In genomic region chr22:30421695-30422480, GRCh38 we compare ENCODE assay signal across 1 cellular context.
TF ChIP-seq lines count a peak whose summit lies in the region.

No MANE protein-coding gene starts in this region.

TF ChIP-seq in HepG2, 621 proteins besides CTCF, POLR2A, EP300 and RAD21 (continued from another document and continues in another):
- TF ChIP-seq PATZ1 (CRISPR knock-in tag; IDR thresholded peaks at IDR 0.05) (peak; percentile 17; the same call in 1 of the 2 replicates), ZSCAN9 (CRISPR knock-in tag; IDR thresholded peaks at IDR 0.05; ENCODE audit: borderline replicate concordance) (0 out of 2 replicates have a peak, but pooled peaks have one; percentile 29), ZBTB8A (CRISPR knock-in tag; IDR thresholded peaks at IDR 0.05; ENCODE audit: borderline replicate concordance, low read depth) (no peak), ZNF713 (CRISPR knock-in tag; IDR thresholded peaks at IDR 0.05) (no peak), ASH2L (IDR thresholded peaks at IDR 0.05; ENCODE audit: insufficient read length, low read depth, low read length) (peak; percentile 37), NKX3-1 (CRISPR knock-in tag; IDR thresholded peaks at IDR 0.05) (no peak), ZNF639 (CRISPR knock-in tag; conservative IDR thresholded peaks at IDR 0.05) (no peak), SAFB2 (CRISPR knock-in tag; IDR thresholded peaks at IDR 0.05; ENCODE audit: borderline replicate concordance, low read depth) (no peak), ZNF558 (CRISPR knock-in tag; IDR thresholded peaks at IDR 0.05; ENCODE audit: borderline replicate concordance) (0 out of 2 replicates have a peak, but pooled peaks have one; percentile 8), ZNF589 (CRISPR knock-in tag; conservative IDR thresholded peaks at IDR 0.05) (no peak), KLF11 (CRISPR knock-in tag; IDR thresholded peaks at IDR 0.05) (no peak), REPIN1 (CRISPR knock-in tag; IDR thresholded peaks at IDR 0.05; ENCODE audit: borderline replicate concordance, low read depth) (peak; percentile 78), GZF1 (CRISPR knock-in tag; IDR thresholded peaks at IDR 0.05) (no peak), KDM2A (CRISPR knock-in tag; IDR thresholded peaks at IDR 0.05; ENCODE audit: borderline replicate concordance, low read depth) (no peak), NCOR1 (IDR thresholded peaks at IDR 0.05; ENCODE audit: borderline replicate concordance, low read length) (peak; percentile 70; the same call in 1 of the 2 replicates), ZBTB39 (CRISPR knock-in tag; IDR thresholded peaks at IDR 0.05) (0 out of 2 replicates have a peak, but pooled peaks have one; percentile 33), ARNT (IDR thresholded peaks at IDR 0.05) (no peak), FOXC1 (CRISPR knock-in tag; IDR thresholded peaks at IDR 0.05; ENCODE audit: borderline replicate concordance) (0 out of 2 replicates have a peak, but pooled peaks have one; percentile 20), NR2F6 (IDR thresholded peaks at IDR 0.05) (peak; percentile 16; the same call in 1 of the 2 replicates), NR2F6 (CRISPR knock-in tag; IDR thresholded peaks at IDR 0.05) (peak; percentile 26; the same call in 1 of the 2 replicates), HOXD1 (CRISPR knock-in tag; IDR thresholded peaks at IDR 0.05) (0 out of 2 replicates have a peak, but pooled peaks have one; percentile 31), NCOA2 (CRISPR knock-in tag; IDR thresholded peaks at IDR 0.05) (no peak), ERF (CRISPR knock-in tag; IDR thresholded peaks at IDR 0.05) (0 out of 2 replicates have a peak, but pooled peaks have one; percentile 15), ZSCAN25 (CRISPR knock-in tag; IDR thresholded peaks at IDR 0.05) (peak; percentile 51; the same call in 1 of the 2 replicates), FOXK1 (CRISPR knock-in tag; IDR thresholded peaks at IDR 0.05; ENCODE audit: borderline replicate concordance, low read depth) (no peak)
- TF ChIP-seq, protein P1, sequence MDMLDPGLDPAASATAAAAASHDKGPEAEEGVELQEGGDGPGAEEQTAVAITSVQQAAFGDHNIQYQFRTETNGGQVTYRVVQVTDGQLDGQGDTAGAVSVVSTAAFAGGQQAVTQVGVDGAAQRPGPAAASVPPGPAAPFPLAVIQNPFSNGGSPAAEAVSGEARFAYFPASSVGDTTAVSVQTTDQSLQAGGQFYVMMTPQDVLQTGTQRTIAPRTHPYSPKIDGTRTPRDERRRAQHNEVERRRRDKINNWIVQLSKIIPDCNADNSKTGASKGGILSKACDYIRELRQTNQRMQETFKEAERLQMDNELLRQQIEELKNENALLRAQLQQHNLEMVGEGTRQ (IDR thresholded peaks at IDR 0.05; ENCODE audit: low read depth, low read length): no peak
- TF ChIP-seq, protein P1 (CRISPR knock-in tag; IDR thresholded peaks at IDR 0.05; ENCODE audit: borderline replicate concordance): no peak
- TF ChIP-seq, protein P2, sequence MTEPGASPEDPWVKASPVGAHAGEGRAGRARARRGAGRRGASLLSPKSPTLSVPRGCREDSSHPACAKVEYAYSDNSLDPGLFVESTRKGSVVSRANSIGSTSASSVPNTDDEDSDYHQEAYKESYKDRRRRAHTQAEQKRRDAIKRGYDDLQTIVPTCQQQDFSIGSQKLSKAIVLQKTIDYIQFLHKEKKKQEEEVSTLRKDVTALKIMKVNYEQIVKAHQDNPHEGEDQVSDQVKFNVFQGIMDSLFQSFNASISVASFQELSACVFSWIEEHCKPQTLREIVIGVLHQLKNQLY (CRISPR knock-in tag; IDR thresholded peaks at IDR 0.05): 0 out of 2 replicates have a peak, but pooled peaks have one; percentile 20
- TF ChIP-seq, protein P3, sequence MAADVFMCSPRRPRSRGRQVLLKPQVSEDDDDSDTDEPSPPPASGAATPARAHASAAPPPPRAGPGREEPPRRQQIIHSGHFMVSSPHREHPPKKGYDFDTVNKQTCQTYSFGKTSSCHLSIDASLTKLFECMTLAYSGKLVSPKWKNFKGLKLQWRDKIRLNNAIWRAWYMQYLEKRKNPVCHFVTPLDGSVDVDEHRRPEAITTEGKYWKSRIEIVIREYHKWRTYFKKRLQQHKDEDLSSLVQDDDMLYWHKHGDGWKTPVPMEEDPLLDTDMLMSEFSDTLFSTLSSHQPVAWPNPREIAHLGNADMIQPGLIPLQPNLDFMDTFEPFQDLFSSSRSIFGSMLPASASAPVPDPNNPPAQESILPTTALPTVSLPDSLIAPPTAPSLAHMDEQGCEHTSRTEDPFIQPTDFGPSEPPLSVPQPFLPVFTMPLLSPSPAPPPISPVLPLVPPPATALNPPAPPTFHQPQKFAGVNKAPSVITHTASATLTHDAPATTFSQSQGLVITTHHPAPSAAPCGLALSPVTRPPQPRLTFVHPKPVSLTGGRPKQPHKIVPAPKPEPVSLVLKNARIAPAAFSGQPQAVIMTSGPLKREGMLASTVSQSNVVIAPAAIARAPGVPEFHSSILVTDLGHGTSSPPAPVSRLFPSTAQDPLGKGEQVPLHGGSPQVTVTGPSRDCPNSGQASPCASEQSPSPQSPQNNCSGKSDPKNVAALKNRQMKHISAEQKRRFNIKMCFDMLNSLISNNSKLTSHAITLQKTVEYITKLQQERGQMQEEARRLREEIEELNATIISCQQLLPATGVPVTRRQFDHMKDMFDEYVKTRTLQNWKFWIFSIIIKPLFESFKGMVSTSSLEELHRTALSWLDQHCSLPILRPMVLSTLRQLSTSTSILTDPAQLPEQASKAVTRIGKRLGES (CRISPR knock-in tag; IDR thresholded peaks at IDR 0.05; ENCODE audit: borderline replicate concordance): no peak
- TF ChIP-seq, protein P4, sequence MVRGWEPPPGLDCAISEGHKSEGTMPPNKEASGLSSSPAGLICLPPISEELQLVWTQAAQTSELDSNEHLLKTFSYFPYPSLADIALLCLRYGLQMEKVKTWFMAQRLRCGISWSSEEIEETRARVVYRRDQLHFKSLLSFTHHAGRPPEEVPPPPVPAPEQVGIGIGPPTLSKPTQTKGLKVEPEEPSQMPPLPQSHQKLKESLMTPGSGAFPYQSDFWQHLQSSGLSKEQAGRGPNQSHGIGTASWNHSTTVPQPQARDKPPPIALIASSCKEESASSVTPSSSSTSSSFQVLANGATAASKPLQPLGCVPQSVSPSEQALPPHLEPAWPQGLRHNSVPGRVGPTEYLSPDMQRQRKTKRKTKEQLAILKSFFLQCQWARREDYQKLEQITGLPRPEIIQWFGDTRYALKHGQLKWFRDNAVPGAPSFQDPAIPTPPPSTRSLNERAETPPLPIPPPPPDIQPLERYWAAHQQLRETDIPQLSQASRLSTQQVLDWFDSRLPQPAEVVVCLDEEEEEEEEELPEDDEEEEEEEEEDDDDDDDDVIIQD (CRISPR knock-in tag; IDR thresholded peaks at IDR 0.05; ENCODE audit: low read depth): 0 out of 2 replicates have a peak, but pooled peaks have one; percentile 18
- TF ChIP-seq, protein P5, sequence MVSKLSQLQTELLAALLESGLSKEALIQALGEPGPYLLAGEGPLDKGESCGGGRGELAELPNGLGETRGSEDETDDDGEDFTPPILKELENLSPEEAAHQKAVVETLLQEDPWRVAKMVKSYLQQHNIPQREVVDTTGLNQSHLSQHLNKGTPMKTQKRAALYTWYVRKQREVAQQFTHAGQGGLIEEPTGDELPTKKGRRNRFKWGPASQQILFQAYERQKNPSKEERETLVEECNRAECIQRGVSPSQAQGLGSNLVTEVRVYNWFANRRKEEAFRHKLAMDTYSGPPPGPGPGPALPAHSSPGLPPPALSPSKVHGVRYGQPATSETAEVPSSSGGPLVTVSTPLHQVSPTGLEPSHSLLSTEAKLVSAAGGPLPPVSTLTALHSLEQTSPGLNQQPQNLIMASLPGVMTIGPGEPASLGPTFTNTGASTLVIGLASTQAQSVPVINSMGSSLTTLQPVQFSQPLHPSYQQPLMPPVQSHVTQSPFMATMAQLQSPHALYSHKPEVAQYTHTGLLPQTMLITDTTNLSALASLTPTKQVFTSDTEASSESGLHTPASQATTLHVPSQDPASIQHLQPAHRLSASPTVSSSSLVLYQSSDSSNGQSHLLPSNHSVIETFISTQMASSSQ (IDR thresholded peaks at IDR 0.05; ENCODE audit: low read depth): no peak
- TF ChIP-seq, protein P5 (CRISPR knock-in tag; IDR thresholded peaks at IDR 0.05; ENCODE audit: borderline replicate concordance): no peak
- TF ChIP-seq, protein P6, sequence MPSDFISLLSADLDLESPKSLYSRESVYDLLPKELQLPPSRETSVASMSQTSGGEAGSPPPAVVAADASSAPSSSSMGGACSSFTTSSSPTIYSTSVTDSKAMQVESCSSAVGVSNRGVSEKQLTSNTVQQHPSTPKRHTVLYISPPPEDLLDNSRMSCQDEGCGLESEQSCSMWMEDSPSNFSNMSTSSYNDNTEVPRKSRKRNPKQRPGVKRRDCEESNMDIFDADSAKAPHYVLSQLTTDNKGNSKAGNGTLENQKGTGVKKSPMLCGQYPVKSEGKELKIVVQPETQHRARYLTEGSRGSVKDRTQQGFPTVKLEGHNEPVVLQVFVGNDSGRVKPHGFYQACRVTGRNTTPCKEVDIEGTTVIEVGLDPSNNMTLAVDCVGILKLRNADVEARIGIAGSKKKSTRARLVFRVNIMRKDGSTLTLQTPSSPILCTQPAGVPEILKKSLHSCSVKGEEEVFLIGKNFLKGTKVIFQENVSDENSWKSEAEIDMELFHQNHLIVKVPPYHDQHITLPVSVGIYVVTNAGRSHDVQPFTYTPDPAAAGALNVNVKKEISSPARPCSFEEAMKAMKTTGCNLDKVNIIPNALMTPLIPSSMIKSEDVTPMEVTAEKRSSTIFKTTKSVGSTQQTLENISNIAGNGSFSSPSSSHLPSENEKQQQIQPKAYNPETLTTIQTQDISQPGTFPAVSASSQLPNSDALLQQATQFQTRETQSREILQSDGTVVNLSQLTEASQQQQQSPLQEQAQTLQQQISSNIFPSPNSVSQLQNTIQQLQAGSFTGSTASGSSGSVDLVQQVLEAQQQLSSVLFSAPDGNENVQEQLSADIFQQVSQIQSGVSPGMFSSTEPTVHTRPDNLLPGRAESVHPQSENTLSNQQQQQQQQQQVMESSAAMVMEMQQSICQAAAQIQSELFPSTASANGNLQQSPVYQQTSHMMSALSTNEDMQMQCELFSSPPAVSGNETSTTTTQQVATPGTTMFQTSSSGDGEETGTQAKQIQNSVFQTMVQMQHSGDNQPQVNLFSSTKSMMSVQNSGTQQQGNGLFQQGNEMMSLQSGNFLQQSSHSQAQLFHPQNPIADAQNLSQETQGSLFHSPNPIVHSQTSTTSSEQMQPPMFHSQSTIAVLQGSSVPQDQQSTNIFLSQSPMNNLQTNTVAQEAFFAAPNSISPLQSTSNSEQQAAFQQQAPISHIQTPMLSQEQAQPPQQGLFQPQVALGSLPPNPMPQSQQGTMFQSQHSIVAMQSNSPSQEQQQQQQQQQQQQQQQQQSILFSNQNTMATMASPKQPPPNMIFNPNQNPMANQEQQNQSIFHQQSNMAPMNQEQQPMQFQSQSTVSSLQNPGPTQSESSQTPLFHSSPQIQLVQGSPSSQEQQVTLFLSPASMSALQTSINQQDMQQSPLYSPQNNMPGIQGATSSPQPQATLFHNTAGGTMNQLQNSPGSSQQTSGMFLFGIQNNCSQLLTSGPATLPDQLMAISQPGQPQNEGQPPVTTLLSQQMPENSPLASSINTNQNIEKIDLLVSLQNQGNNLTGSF (CRISPR knock-in tag; IDR thresholded peaks at IDR 0.05): no peak
